25 cellular contexts compared by ENCODE assay signal in genomic region chr2:6562762-6563161, GRCh38.
"Had no signal": no experiment of that assay in that cellular context is flagged by ENCODE, and none has a peak within 500 bp of the region (broad histone marks: within the 10 kb centered on the region; RNA-seq: fewer than 3 reads in every experiment).

No MANE protein-coding gene starts in this region.

- H3K4me3 ChIP-seq: breast epithelium, mucosa of descending colon, ovary, prostate gland, skin epidermis, uterus had no signal

- H3K36me3 ChIP-seq: breast epithelium, ovary, prostate gland, uterus had no signal

- H3K27ac Mint-ChIP-seq: activated CD4-positive, alpha-beta T cell treated with anti-CD3 and anti-CD28 coated beads for 36 hours; activated CD8-positive, alpha-beta memory T cell treated with anti-CD3 and anti-CD28 coated beads, Interleukin-2, amount 10 ng/mL, durations not matched to agents 7 days and 5 days; activated CD8-positive, alpha-beta T cell treated with anti-CD3 and anti-CD28 coated beads, Interleukin-2, amount 10 ng/mL, durations not matched to agents 7 days and 5 days; activated naive CD4-positive, alpha-beta T cell treated with anti-CD3 and anti-CD28 coated beads, Interleukin-2, amount 50 U/mL, for 72 hours; activated T-cell treated with anti-CD3 and anti-CD28 coated beads, Interleukin-2, amount 50 U/mL, for 72 hours; natural killer cell treated with Interleukin-12 subunit alpha and Interleukin-12 subunit beta and Interleukin-15 and Interleukin-18, amount 100 ng/mL, for 72 hours; stimulated activated memory B cell treated with anti-CD40 and anti-IgM and Interleukin-4, amounts not matched to agents 10 μg/mL and 1 μg/mL and 100 μg/mL, for 72 hours; stimulated activated naive CD8-positive, alpha-beta T cell treated with anti-CD3 and anti-CD28 coated beads, Interleukin-15, amount 100 ng/mL, for 72 hours; type B pancreatic cell had no signal

- FAIRE-seq: frontal cortex had no signal

- H3K4me1 Mint-ChIP-seq: activated CD4-positive, alpha-beta T cell treated with anti-CD3 and anti-CD28 coated beads for 36 hours; activated CD8-positive, alpha-beta memory T cell treated with anti-CD3 and anti-CD28 coated beads, Interleukin-2, amount 10 ng/mL, durations not matched to agents 7 days and 5 days; stimulated activated memory B cell treated with anti-CD40 and anti-IgM and Interleukin-4, amounts not matched to agents 10 μg/mL and 1 μg/mL and 100 μg/mL, for 72 hours; stimulated activated naive CD8-positive, alpha-beta T cell treated with anti-CD3 and anti-CD28 coated beads, Interleukin-15, amount 100 ng/mL, for 72 hours had no signal

- H3K4me1 ChIP-seq: breast epithelium, prostate gland, uterus had no signal

- H3K9me3 Mint-ChIP-seq: activated naive CD4-positive, alpha-beta T cell treated with anti-CD3 and anti-CD28 coated beads, Interleukin-2, amount 50 U/mL, for 72 hours; activated T-cell treated with anti-CD3 and anti-CD28 coated beads, Interleukin-2, amount 50 U/mL, for 72 hours; natural killer cell treated with Interleukin-12 subunit alpha and Interleukin-12 subunit beta and Interleukin-15 and Interleukin-18, amount 100 ng/mL, for 72 hours; stimulated activated memory B cell treated with anti-CD40 and anti-IgM and Interleukin-4, amounts not matched to agents 10 μg/mL and 1 μg/mL and 100 μg/mL, for 72 hours; stimulated activated naive CD8-positive, alpha-beta T cell treated with anti-CD3 and anti-CD28 coated beads, Interleukin-15, amount 100 ng/mL, for 72 hours; type B pancreatic cell had no signal

- H3K27me3 Mint-ChIP-seq: activated CD8-positive, alpha-beta memory T cell treated with anti-CD3 and anti-CD28 coated beads, Interleukin-2, amount 10 ng/mL, durations not matched to agents 7 days and 5 days; stimulated activated memory B cell treated with anti-CD40 and anti-IgM and Interleukin-4, amounts not matched to agents 10 μg/mL and 1 μg/mL and 100 μg/mL, for 72 hours; type B pancreatic cell had no signal

- H3K27me3 ChIP-seq: breast epithelium, ovary, uterus had no signal

- ATAC-seq: activated CD4-positive, alpha-beta T cell treated with anti-CD3 and anti-CD28 coated beads for 36 hours; activated CD8-positive, alpha-beta memory T cell treated with anti-CD3 and anti-CD28 coated beads, Interleukin-2, amount 10 ng/mL, durations not matched to agents 7 days and 5 days; activated CD8-positive, alpha-beta T cell treated with anti-CD3 and anti-CD28 coated beads, Interleukin-2, amount 10 ng/mL, durations not matched to agents 7 days and 5 days; activated naive CD4-positive, alpha-beta T cell treated with anti-CD3 and anti-CD28 coated beads, Interleukin-2, amount 50 U/mL, for 72 hours; activated T-cell treated with anti-CD3 and anti-CD28 coated beads, Interleukin-2, amount 50 U/mL, for 72 hours; left ventricle myocardium superior; mucosa of descending colon; natural killer cell treated with Interleukin-12 subunit alpha and Interleukin-12 subunit beta and Interleukin-15 and Interleukin-18, amount 100 ng/mL, for 72 hours; sciatic nerve; stimulated activated memory B cell treated with anti-CD40 and anti-IgM and Interleukin-4, amounts not matched to agents 10 μg/mL and 1 μg/mL and 100 μg/mL, for 72 hours; stimulated activated naive CD8-positive, alpha-beta T cell treated with anti-CD3 and anti-CD28 coated beads, Interleukin-15, amount 100 ng/mL, for 72 hours had no signal

- DNase-seq: activated CD4-positive, alpha-beta T cell treated with anti-CD3 and anti-CD28 coated beads for 36 hours; activated CD4-positive, CD25-positive, alpha-beta regulatory T cell; activated CD8-positive, alpha-beta memory T cell treated with anti-CD3 and anti-CD28 coated beads, Interleukin-2, amount 10 ng/mL, durations not matched to agents 7 days and 5 days; activated CD8-positive, alpha-beta T cell treated with anti-CD3 and anti-CD28 coated beads, Interleukin-2, amount 10 ng/mL, durations not matched to agents 7 days and 5 days; activated naive CD4-positive, alpha-beta T cell; activated T-cell treated with anti-CD3 and anti-CD28 coated beads, Interleukin-2, amount 50 U/mL, for 72 hours; central memory CD4-positive, alpha-beta T cell; islet precursor cell; left ventricle myocardium superior; mucosa of descending colon; ovary; retina; stimulated activated CD4-positive, alpha-beta T cell treated with anti-CD3 and anti-CD28 coated beads, Interleukin-4, amount 100 ng/mL, for 24 hours; stimulated activated naive CD8-positive, alpha-beta T cell treated with anti-CD3 and anti-CD28 coated beads, Interleukin-15, amount 100 ng/mL, for 72 hours; substantia nigra; uterus had no signal

- H3K9me3 ChIP-seq: breast epithelium, mucosa of descending colon, ovary, prostate gland, uterus had no signal

- H3K27ac ChIP-seq: breast epithelium, ovary, prostate gland, skin epidermis, uterus had no signal

- H3K36me3 Mint-ChIP-seq: activated CD8-positive, alpha-beta memory T cell treated with anti-CD3 and anti-CD28 coated beads, Interleukin-2, amount 10 ng/mL, durations not matched to agents 7 days and 5 days; activated naive CD4-positive, alpha-beta T cell treated with anti-CD3 and anti-CD28 coated beads, Interleukin-2, amount 50 U/mL, for 72 hours; natural killer cell treated with Interleukin-12 subunit alpha and Interleukin-12 subunit beta and Interleukin-15 and Interleukin-18, amount 100 ng/mL, for 72 hours; stimulated activated memory B cell treated with anti-CD40 and anti-IgM and Interleukin-4, amounts not matched to agents 10 μg/mL and 1 μg/mL and 100 μg/mL, for 72 hours; type B pancreatic cell had no signal

- H3K4me3 Mint-ChIP-seq: activated CD4-positive, alpha-beta T cell treated with anti-CD3 and anti-CD28 coated beads for 36 hours; activated CD8-positive, alpha-beta memory T cell treated with anti-CD3 and anti-CD28 coated beads, Interleukin-2, amount 10 ng/mL, durations not matched to agents 7 days and 5 days; activated CD8-positive, alpha-beta T cell treated with anti-CD3 and anti-CD28 coated beads, Interleukin-2, amount 10 ng/mL, durations not matched to agents 7 days and 5 days; activated T-cell treated with anti-CD3 and anti-CD28 coated beads, Interleukin-2, amount 50 U/mL, for 72 hours; natural killer cell treated with Interleukin-12 subunit alpha and Interleukin-12 subunit beta and Interleukin-15 and Interleukin-18, amount 100 ng/mL, for 72 hours; stimulated activated memory B cell treated with anti-CD40 and anti-IgM and Interleukin-4, amounts not matched to agents 10 μg/mL and 1 μg/mL and 100 μg/mL, for 72 hours; stimulated activated naive CD8-positive, alpha-beta T cell treated with anti-CD3 and anti-CD28 coated beads, Interleukin-15, amount 100 ng/mL, for 72 hours; type B pancreatic cell had no signal
